In the genomic region with DNA sequence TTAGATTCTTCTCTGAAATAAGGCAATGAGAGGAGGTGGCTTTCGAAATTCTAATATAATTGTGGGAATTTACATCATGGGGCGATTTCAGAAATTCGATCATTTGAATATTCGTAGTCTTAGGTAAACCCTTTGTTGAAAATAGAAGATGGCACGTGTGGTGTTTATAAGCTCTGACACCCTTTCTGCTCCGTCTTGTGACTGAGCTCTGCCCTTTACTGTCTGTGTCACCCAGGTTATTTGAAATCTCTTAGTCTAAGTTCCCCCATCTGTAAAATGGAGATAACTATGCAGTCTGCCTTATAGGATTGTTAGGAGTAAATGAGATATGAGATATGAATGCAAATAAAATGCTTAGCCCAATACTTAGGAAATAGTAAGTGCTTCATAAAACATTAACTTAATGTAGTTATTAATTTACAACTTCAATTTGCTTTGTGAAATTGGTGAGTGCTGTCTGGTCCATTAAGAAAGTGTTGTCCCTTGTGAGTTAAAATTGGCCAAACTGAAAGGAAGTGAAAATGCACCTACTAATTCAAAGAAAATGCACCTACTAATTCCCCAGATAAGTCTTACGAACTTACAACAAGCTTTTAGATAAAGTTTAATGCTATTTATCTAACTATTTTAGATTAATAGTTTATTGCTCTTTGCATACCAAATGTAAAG, we compare ENCODE assay signal across 1 cellular context.
A peak's percentile ranks its signal among the peaks of the same experiment; 100 is the strongest.
TF ChIP-seq lines count a peak whose summit lies in the region.

No MANE protein-coding gene starts in this region.

TF ChIP-seq in GM12878, 131 proteins besides CTCF, POLR2A, EP300 and RAD21 (continued from another document):
- TF ChIP-seq, protein P1, sequence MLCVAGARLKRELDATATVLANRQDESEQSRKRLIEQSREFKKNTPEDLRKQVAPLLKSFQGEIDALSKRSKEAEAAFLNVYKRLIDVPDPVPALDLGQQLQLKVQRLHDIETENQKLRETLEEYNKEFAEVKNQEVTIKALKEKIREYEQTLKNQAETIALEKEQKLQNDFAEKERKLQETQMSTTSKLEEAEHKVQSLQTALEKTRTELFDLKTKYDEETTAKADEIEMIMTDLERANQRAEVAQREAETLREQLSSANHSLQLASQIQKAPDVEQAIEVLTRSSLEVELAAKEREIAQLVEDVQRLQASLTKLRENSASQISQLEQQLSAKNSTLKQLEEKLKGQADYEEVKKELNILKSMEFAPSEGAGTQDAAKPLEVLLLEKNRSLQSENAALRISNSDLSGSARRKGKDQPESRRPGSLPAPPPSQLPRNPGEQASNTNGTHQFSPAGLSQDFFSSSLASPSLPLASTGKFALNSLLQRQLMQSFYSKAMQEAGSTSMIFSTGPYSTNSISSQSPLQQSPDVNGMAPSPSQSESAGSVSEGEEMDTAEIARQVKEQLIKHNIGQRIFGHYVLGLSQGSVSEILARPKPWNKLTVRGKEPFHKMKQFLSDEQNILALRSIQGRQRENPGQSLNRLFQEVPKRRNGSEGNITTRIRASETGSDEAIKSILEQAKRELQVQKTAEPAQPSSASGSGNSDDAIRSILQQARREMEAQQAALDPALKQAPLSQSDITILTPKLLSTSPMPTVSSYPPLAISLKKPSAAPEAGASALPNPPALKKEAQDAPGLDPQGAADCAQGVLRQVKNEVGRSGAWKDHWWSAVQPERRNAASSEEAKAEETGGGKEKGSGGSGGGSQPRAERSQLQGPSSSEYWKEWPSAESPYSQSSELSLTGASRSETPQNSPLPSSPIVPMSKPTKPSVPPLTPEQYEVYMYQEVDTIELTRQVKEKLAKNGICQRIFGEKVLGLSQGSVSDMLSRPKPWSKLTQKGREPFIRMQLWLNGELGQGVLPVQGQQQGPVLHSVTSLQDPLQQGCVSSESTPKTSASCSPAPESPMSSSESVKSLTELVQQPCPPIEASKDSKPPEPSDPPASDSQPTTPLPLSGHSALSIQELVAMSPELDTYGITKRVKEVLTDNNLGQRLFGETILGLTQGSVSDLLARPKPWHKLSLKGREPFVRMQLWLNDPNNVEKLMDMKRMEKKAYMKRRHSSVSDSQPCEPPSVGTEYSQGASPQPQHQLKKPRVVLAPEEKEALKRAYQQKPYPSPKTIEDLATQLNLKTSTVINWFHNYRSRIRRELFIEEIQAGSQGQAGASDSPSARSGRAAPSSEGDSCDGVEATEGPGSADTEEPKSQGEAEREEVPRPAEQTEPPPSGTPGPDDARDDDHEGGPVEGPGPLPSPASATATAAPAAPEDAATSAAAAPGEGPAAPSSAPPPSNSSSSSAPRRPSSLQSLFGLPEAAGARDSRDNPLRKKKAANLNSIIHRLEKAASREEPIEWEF (IDR thresholded peaks at IDR 0.05; ENCODE audit: insufficient replicate concordance, low read depth, low read length): no peak
- peak; percentile 67 for TF ChIP-seq MXI1 (IDR thresholded peaks at IDR 0.05; ENCODE audit: low read depth, low read length)
- TF ChIP-seq TAF1 (IDR thresholded peaks at IDR 0.05; ENCODE audit: borderline replicate concordance, low read depth, low read length): no peak
- TF ChIP-seq MEF2A (IDR thresholded peaks at IDR 0.05; ENCODE audit: insufficient read depth, low read depth, low read length): no peak
- TF ChIP-seq SREBF2 (IDR thresholded peaks at IDR 0.05; ENCODE audit: low read length): no peak
- TF ChIP-seq RAD51 (IDR thresholded peaks at IDR 0.05): 0 out of 2 replicates have a peak, but pooled peaks have one; percentile 21
- TF ChIP-seq CHD4 (IDR thresholded peaks at IDR 0.05): no peak
- peak; percentile 75; the same call in 1 of the 2 replicates for TF ChIP-seq SPI1 (IDR thresholded peaks at IDR 0.05; ENCODE audit: borderline replicate concordance, insufficient read depth, low read depth, low read length)
- no peak for TF ChIP-seq ATF3 (IDR thresholded peaks at IDR 0.05; ENCODE audit: borderline replicate concordance, extremely low read depth, low read depth, low read length)
- peak; percentile 70 for TF ChIP-seq MEF2B (IDR thresholded peaks at IDR 0.05; ENCODE audit: partially characterized antibody, poor library complexity, severe bottlenecking)
- peak; percentile 93 for TF ChIP-seq DPF2 (IDR thresholded peaks at IDR 0.05)
- TF ChIP-seq CBFB (IDR thresholded peaks at IDR 0.05; ENCODE audit: low read depth): no peak
- peak; percentile 56 for TF ChIP-seq BMI1 (IDR thresholded peaks at IDR 0.05; ENCODE audit: borderline replicate concordance)
- TF ChIP-seq, protein P2, sequence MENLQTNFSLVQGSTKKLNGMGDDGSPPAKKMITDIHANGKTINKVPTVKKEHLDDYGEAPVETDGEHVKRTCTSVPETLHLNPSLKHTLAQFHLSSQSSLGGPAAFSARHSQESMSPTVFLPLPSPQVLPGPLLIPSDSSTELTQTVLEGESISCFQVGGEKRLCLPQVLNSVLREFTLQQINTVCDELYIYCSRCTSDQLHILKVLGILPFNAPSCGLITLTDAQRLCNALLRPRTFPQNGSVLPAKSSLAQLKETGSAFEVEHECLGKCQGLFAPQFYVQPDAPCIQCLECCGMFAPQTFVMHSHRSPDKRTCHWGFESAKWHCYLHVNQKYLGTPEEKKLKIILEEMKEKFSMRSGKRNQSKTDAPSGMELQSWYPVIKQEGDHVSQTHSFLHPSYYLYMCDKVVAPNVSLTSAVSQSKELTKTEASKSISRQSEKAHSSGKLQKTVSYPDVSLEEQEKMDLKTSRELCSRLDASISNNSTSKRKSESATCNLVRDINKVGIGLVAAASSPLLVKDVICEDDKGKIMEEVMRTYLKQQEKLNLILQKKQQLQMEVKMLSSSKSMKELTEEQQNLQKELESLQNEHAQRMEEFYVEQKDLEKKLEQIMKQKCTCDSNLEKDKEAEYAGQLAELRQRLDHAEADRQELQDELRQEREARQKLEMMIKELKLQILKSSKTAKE (IDR thresholded peaks at IDR 0.05; ENCODE audit: low read depth, poor library complexity, severe bottlenecking): peak; percentile 41
- TF ChIP-seq RB1 (IDR thresholded peaks at IDR 0.05; ENCODE audit: borderline replicate concordance): no peak
- TF ChIP-seq ZNF217 (IDR thresholded peaks at IDR 0.05): peak; percentile 65; the same call in 1 of the 2 replicates
- TF ChIP-seq MTA2 (IDR thresholded peaks at IDR 0.05; ENCODE audit: low read depth): peak; percentile 74; the same call in 1 of the 2 replicates
